29 cellular contexts compared by ENCODE assay signal in genomic region chr3:171121801-171122200, GRCh38.
"Had no signal": no experiment of that assay in that cellular context is flagged by ENCODE, and none has a peak within 500 bp of the region (broad histone marks: within the 10 kb centered on the region; RNA-seq: fewer than 3 reads in every experiment).

No MANE protein-coding gene starts in this region.

- H3K27me3 Mint-ChIP-seq: activated CD4-positive, alpha-beta T cell treated with anti-CD3 and anti-CD28 coated beads for 36 hours; activated CD4-positive, alpha-beta T cell treated with anti-CD3 and anti-CD28 coated beads, Interleukin-2, amount 10 ng/mL, durations not matched to agents 7 days and 5 days; activated naive CD4-positive, alpha-beta T cell treated with anti-CD3 and anti-CD28 coated beads, Interleukin-2, amount 50 U/mL, for 24 hours; activated naive CD8-positive, alpha-beta T cell treated with anti-CD3 and anti-CD28 coated beads, Interleukin-2, amount 10 ng/mL, durations not matched to agents 7 days and 5 days; activated T-cell treated with anti-CD3 and anti-CD28 coated beads, Interleukin-2, amount 50 U/mL, for 24 hours; central memory CD8-positive, alpha-beta T cell had no signal

- H3K27ac ChIP-seq: ascending aorta, cardiac muscle cell, Peyer's patch, RWPE1, SK-N-MC had no signal

- DNase-seq: activated CD4-positive, alpha-beta T cell treated with anti-CD3 and anti-CD28 coated beads for 36 hours; activated CD4-positive, alpha-beta T cell treated with anti-CD3 and anti-CD28 coated beads, Interleukin-2, amount 10 ng/mL, durations not matched to agents 7 days and 5 days; activated CD4-positive, alpha-beta T cell treated with anti-CD3 and anti-CD28 coated beads, Interleukin-2, amount 50 U/mL, for 48 hours; activated CD8-positive, alpha-beta T cell treated with anti-CD3 and anti-CD28 coated beads, Interleukin-2, amount 10 ng/mL, durations not matched to agents 7 days and 5 days; activated gamma-delta T cell; activated naive CD4-positive, alpha-beta T cell treated with Interleukin-2 at 50 U/mL for 16 hours; activated naive CD8-positive, alpha-beta T cell treated with anti-CD3 and anti-CD28 coated beads, Interleukin-2, amount 10 ng/mL, durations not matched to agents 7 days and 5 days; activated T-cell treated with anti-CD3 and anti-CD28 coated beads, Interleukin-2, amount 50 U/mL, for 24 hours; Karpas-422; KBM-7; NCI-H1105; NCI-H1417 treated with DMSO at 0.1 percent for 48 hours; NCI-H1930; NCI-H2081 treated with DMSO at 0.1 percent for 48 hours; NCI-H510A; NCI-H526; NCI-H748 treated with DMSO at 0.1 percent for 48 hours; NK-92 treated with Interleukin-12 subunit alpha and Interleukin-12 subunit beta, amount 100 ng/mL, for 24 hours; PC-3; Peyer's patch; T1000 had no signal

- H3K4me1 Mint-ChIP-seq: activated CD4-positive, alpha-beta T cell treated with anti-CD3 and anti-CD28 coated beads for 36 hours; activated CD4-positive, alpha-beta T cell treated with anti-CD3 and anti-CD28 coated beads, Interleukin-2, amount 10 ng/mL, durations not matched to agents 7 days and 5 days; activated naive CD8-positive, alpha-beta T cell treated with anti-CD3 and anti-CD28 coated beads, Interleukin-2, amount 10 ng/mL, durations not matched to agents 7 days and 5 days; central memory CD8-positive, alpha-beta T cell had no signal

- H3K9me3 ChIP-seq: ascending aorta, Peyer's patch had no signal

- H3K9me3 Mint-ChIP-seq: activated naive CD4-positive, alpha-beta T cell treated with anti-CD3 and anti-CD28 coated beads, Interleukin-2, amount 50 U/mL, for 24 hours; central memory CD8-positive, alpha-beta T cell had no signal

- H3K27me3 ChIP-seq: ascending aorta, cardiac muscle cell, Peyer's patch had no signal

- H3K4me3 ChIP-seq: ascending aorta, cardiac muscle cell, Peyer's patch, SK-N-MC had no signal

- H3K27ac Mint-ChIP-seq: activated CD4-positive, alpha-beta T cell treated with anti-CD3 and anti-CD28 coated beads for 36 hours; activated CD4-positive, alpha-beta T cell treated with anti-CD3 and anti-CD28 coated beads, Interleukin-2, amount 10 ng/mL, durations not matched to agents 7 days and 5 days; activated CD8-positive, alpha-beta T cell treated with anti-CD3 and anti-CD28 coated beads, Interleukin-2, amount 10 ng/mL, durations not matched to agents 7 days and 5 days; activated naive CD4-positive, alpha-beta T cell treated with anti-CD3 and anti-CD28 coated beads, Interleukin-2, amount 50 U/mL, for 24 hours; activated naive CD8-positive, alpha-beta T cell treated with anti-CD3 and anti-CD28 coated beads, Interleukin-2, amount 10 ng/mL, durations not matched to agents 7 days and 5 days; activated T-cell treated with anti-CD3 and anti-CD28 coated beads, Interleukin-2, amount 50 U/mL, for 24 hours; activated T-helper 2 cell treated with anti-CD3 and anti-CD28 coated beads, Interferon-gamma antibody, Interleukin-2, Interleukin-4, amounts not matched to agents 10 μg/mL and 5 μg/mL and 100 μg/mL, durations not matched to agents 14 hours and 24 hours and 36 hours; WTC11 had no signal

- H3K4me3 Mint-ChIP-seq: activated CD4-positive, alpha-beta T cell treated with anti-CD3 and anti-CD28 coated beads for 36 hours; activated CD4-positive, alpha-beta T cell treated with anti-CD3 and anti-CD28 coated beads, Interleukin-2, amount 10 ng/mL, durations not matched to agents 7 days and 5 days; activated CD8-positive, alpha-beta T cell treated with anti-CD3 and anti-CD28 coated beads, Interleukin-2, amount 10 ng/mL, durations not matched to agents 7 days and 5 days; activated naive CD4-positive, alpha-beta T cell treated with anti-CD3 and anti-CD28 coated beads, Interleukin-2, amount 50 U/mL, for 24 hours; activated naive CD8-positive, alpha-beta T cell treated with anti-CD3 and anti-CD28 coated beads, Interleukin-2, amount 10 ng/mL, durations not matched to agents 7 days and 5 days; activated T-cell treated with anti-CD3 and anti-CD28 coated beads, Interleukin-2, amount 50 U/mL, for 24 hours; central memory CD8-positive, alpha-beta T cell; WTC11 had no signal

- H3K4me1 ChIP-seq: ascending aorta, Peyer's patch had no signal
